In genomic region chr18:63321291-63321690, GRCh38 we compare ENCODE assay signal across 1 cellular context.
TF ChIP-seq lines count a peak whose summit lies in the region.

No MANE protein-coding gene starts in this region.

TF ChIP-seq in HepG2, 621 proteins besides CTCF, POLR2A, EP300 and RAD21:
- TF ChIP-seq ZNF652 (CRISPR knock-in tag; IDR thresholded peaks at IDR 0.05; ENCODE audit: borderline replicate concordance, low read depth) (no peak), ZNF577 (CRISPR knock-in tag; IDR thresholded peaks at IDR 0.05; ENCODE audit: borderline replicate concordance, low read depth) (no peak), ZNF354B (CRISPR knock-in tag; IDR thresholded peaks at IDR 0.05) (0 out of 2 replicates have a peak, but pooled peaks have one; percentile 26), REL (CRISPR knock-in tag; conservative IDR thresholded peaks at IDR 0.05) (no peak), BATF2 (CRISPR knock-in tag; IDR thresholded peaks at IDR 0.05) (no peak)
